Comparison of ENCODE assay signal across 1 cellular context in the genomic region with DNA sequence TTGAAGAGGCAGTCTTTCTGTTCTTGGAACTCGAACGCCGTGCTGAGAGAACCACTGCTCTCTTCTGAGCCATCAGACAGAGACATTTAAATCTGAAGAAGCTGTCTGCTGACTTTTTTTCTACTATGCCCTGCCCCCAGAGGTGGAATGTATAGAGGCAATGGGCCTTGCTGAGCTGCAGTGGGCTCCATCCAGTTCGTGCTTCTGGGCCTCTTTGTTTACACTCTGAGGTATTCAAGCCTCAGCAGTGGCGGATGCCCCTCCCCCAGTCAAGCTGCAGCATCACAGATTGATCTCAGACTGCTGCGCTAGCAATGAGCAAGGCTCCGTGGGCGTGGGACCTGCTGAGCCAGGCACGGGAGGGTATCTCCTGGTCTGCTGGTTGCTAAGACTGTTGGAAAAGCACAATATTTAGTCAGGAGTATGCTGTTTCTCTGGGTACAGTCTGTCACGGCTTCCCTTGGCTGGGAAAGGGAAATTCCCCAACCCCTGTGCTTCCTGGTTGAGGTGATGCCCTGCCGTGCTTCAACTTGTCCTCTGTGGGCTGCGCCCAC.
A peak's percentile ranks its signal among the peaks of the same experiment; 100 is the strongest.
TF ChIP-seq lines count a peak whose summit lies in the region.

No MANE protein-coding gene starts in this region.

TF ChIP-seq in IMR-90, 13 proteins besides CTCF, POLR2A, EP300 and RAD21:
- TF ChIP-seq MAFK (IDR thresholded peaks at IDR 0.05; ENCODE audit: low read depth, low read length), result peak; percentile 68
- TF ChIP-seq FOS (IDR thresholded peaks at IDR 0.05; ENCODE audit: low read depth, low read length), result no peak; the same call in 1 of the 2 replicates
- peak; percentile 75; the same call in 1 of the 2 replicates for TF ChIP-seq BHLHE40 (IDR thresholded peaks at IDR 0.05; ENCODE audit: low read depth, low read length)
- peak; percentile 35 for TF ChIP-seq RCOR1 (IDR thresholded peaks at IDR 0.05; ENCODE audit: insufficient replicate concordance, low read length)
TF ChIP-seq in IMR-90: peak in this region for 3.
